ENCODE assay signal across 8 cellular contexts in genomic region chr9:99818439-99818992, GRCh38. TPM values are rescaled to one million over a fixed set of nuclear protein-coding genes. Genes with fewer than 3 reads are reported as not detected.
DNase-seq lines count a peak whose midpoint lies in the region; ATAC-seq and TF ChIP-seq lines count a peak whose summit lies in the region.

No MANE protein-coding gene starts in this region.

- 50% methylated on average over 7 of the region's 7 CpGs for WGBS in smooth muscle cell (ENCODE audit: low lambda C conversion rate)

- H3K27ac Mint-ChIP-seq in T-cell: peak overlapping the region; percentile 44 to 66

- TF ChIP-seq CTCF in smooth muscle cell (IDR thresholded peaks at IDR 0.05; ENCODE audit: borderline replicate concordance, insufficient read depth, poor library complexity, severe bottlenecking): no peak

- H3K79me2 ChIP-seq in smooth muscle cell (ENCODE audit: low read depth): peaks cover 4% of the 10 kb centered on the region

- no peaks in the 10 kb centered on the region for H3K27me3 ChIP-seq in smooth muscle cell (ENCODE audit: low read depth)

- H3K36me3 Mint-ChIP-seq in T-cell: peaks cover 2% of the 10 kb centered on the region

- H3F3A ChIP-seq in smooth muscle cell (ENCODE audit: low read depth): peaks cover 9% of the 10 kb centered on the region

- peak overlapping the region; percentile 99 for H3K9ac ChIP-seq in smooth muscle cell (ENCODE audit: low read depth)

- peak overlapping the region; percentile 92 to 95 (median 94) for H3K4me3 Mint-ChIP-seq in T-cell

- peaks cover 13 to 16% of the 10 kb centered on the region in 2 donors for H3K27me3 Mint-ChIP-seq in T-cell

- H4K20me1 ChIP-seq in smooth muscle cell (ENCODE audit: low read depth): peaks cover 10% of the 10 kb centered on the region

- peak overlapping the region; percentile 98 for H3K27ac ChIP-seq in smooth muscle cell (ENCODE audit: low read depth)

- H3K4me2 ChIP-seq in smooth muscle cell: peak overlapping the region; percentile 85

- POLR2A ChIA-PET in T-cell (lab: Charles Lee): interaction anchor here in 1 of 2 donors (0.5 to 1.6 kb wide), 6 partner anchors 7 to 290 kb away, joined by 3 to 15 read pairs (median 3); partner anchors contain the start of gene STX17

- no peaks in the 10 kb centered on the region for H3K36me3 ChIP-seq in smooth muscle cell (ENCODE audit: low read depth)

- peak overlapping the region; percentile 83 for H3K4me3 ChIP-seq in smooth muscle cell

- H3K4me1 ChIP-seq in smooth muscle cell (ENCODE audit: low read depth): peaks cover 9% of the 10 kb centered on the region

- CTCF ChIA-PET in T-cell (lab: Charles Lee): interaction anchor here in 1 of 2 donors (0.6 to 1.9 kb wide), 8 partner anchors 7 to 596 kb away, joined by 3 to 7 read pairs (median 4); partner anchors contain the start of genes SEC61B and STX17

- H3K9me3 Mint-ChIP-seq in T-cell: no peaks in the 10 kb centered on the region

- ATAC-seq in T-cell (replicated peaks in 1 of 4) (no peak), HG02759 (IDR thresholded peaks at IDR 0.05; ENCODE audit: unreplicated experiment) (no peak)

- no peak overlapping the region for H2AFZ ChIP-seq in smooth muscle cell (ENCODE audit: low read depth)

- H3K4me1 Mint-ChIP-seq in T-cell: peaks cover 32 to 44% (median 38%) of the 10 kb centered on the region in 3 donors

- no peaks in the 10 kb centered on the region for H3K9me3 ChIP-seq in smooth muscle cell (replicated peaks; ENCODE audit: low read depth)

- DNase-seq in NCI-H1105 treated with DMSO at 0.1 percent for 48 hours (lab: John Stamatoyannopoulos, UW): peak; percentile 6
- DNase-seq in NCI-H1105 (lab: John Stamatoyannopoulos, UW): no peak
- DNase-seq in T-cell: no peak
- DNase-seq in globus pallidus (ENCODE audit: low spot score): peak; percentile 18
- DNase-seq in smooth muscle cell (lab: John Stamatoyannopoulos, UW; ENCODE audit: unreplicated experiment): no peak
- no peak for DNase-seq in stimulated activated CD4-positive, alpha-beta T cell treated with anti-CD3 and anti-CD28 coated beads, Interleukin-4, amount 100 ng/mL, for 4 hours
- no peak for DNase-seq in inferior parietal cortex (ENCODE audit: extremely low spot score)

RNA-seq across cellular contexts. Expression of gene NR4A3, which starts 3.2 kb away (rescaled TPM):
- total RNA-seq in T-cell: 10 to 100 TPM in 2 of 5 donors, 1 to 10 TPM in 3; 1.3 to 45.0 (median 1.8) TPM
- total RNA-seq in smooth muscle cell: 23.5 and 30.4 TPM in 2 replicates
- polyA plus RNA-seq in smooth muscle cell: 7.8 and 12.8 TPM in 2 replicates

Comparison
In these comparisons a context has a peak if more than half of its experiments do, and no peak if none do; other contexts are left out.
1. DNase-seq: peak in NCI-H1105 treated with DMSO at 0.1 percent for 48 hours (single experiment) and globus pallidus (single experiment); none in NCI-H1105 (single experiment), T-cell (0 of 34), smooth muscle cell (single experiment), stimulated activated CD4-positive, alpha-beta T cell treated with anti-CD3 and anti-CD28 coated beads, Interleukin-4, amount 100 ng/mL, for 4 hours (0 of 2) and inferior parietal cortex (single experiment).